Comparison of ENCODE assay signal across 8 cellular contexts in genomic region chr5:2751592-2752021, GRCh38. TPM values are rescaled to one million over a fixed set of nuclear protein-coding genes. Genes with fewer than 3 reads are reported as not detected.
DNase-seq lines count a peak whose midpoint lies in the region; TF ChIP-seq lines count a peak whose summit lies in the region.

TSS of gene IRX2 (minus strand) at chr5:2751677. CDS start at chr5:2751413, 264 bp downstream.

- peaks cover 21% of the 10 kb centered on the region for H3K36me3 Mint-ChIP-seq in brain

- H3K27me3 ChIP-seq in iPS-20b (ENCODE audit: insufficient read depth, low read length) (peaks cover 63% of the 10 kb centered on the region), testis (no peaks in the 10 kb centered on the region)

- no peak for TF ChIP-seq POLR2A in testis (IDR thresholded peaks at IDR 0.05)

- peaks cover 56% of the 10 kb centered on the region for H3K4me1 Mint-ChIP-seq in brain

- DNase-seq in AG08396 (ENCODE audit: low spot score) (peak; percentile 83), NCI-H1105 (lab: John Stamatoyannopoulos, UW) (peak; percentile 94), testis (peak; percentile 86), NAMALWA (ENCODE audit: low spot score) (no peak), NOMO-1 treated with DMSO at 0.1 percent for 48 hours (lab: John Stamatoyannopoulos, UW; ENCODE audit: unreplicated experiment) (no peak)
- no peak for DNase-seq in effector CD4-positive, alpha-beta T cell

- H3K4me3 ChIP-seq in iPS-20b (ENCODE audit: low read length) = peak within 1 kb of the TSS; percentile 85
- peak within 1 kb of the TSS; percentile 31 to 45 for H3K4me3 ChIP-seq in testis

- peak within 1 kb of the TSS; percentile 71 for H3K27ac ChIP-seq in iPS-20b (ENCODE audit: low read length)
- H3K27ac ChIP-seq in testis = no peak within 1 kb of the TSS

- H3K36me3 ChIP-seq in iPS-20b (ENCODE audit: insufficient read depth, low read depth, low read length) (peaks cover 24% of the 10 kb centered on the region), testis (ENCODE audit: low read depth, missing control alignments) (no peaks in the 10 kb centered on the region)

- peak within 1 kb of the TSS in 2 of 5 experiments; percentile 91 to 96 for H3K27ac Mint-ChIP-seq in brain

- H3K4me3 Mint-ChIP-seq in brain = peak within 1 kb of the TSS; percentile 61 to 92 (median 89)

- TF ChIP-seq CTCF in brain (conservative IDR thresholded peaks at IDR 0.05) (no peak), testis (IDR thresholded peaks at IDR 0.05) (no peak)

- H3K27me3 Mint-ChIP-seq in brain = peaks cover 81% of the 10 kb centered on the region

- peaks cover 6% of the 10 kb centered on the region; the same call in 1 of the 2 replicates for H3K4me1 ChIP-seq in iPS-20b (ENCODE audit: insufficient read depth, low read length)
- peaks cover 8% of the 10 kb centered on the region for H3K4me1 ChIP-seq in testis

- H3K9ac ChIP-seq in iPS-20b (ENCODE audit: low read depth, low read length) = peak within 1 kb of the TSS; percentile 96

- peaks cover 3 to 11% (median 8%) of the 10 kb centered on the region in 5 experiments for H3K9me3 Mint-ChIP-seq in brain

- H3K9me3 ChIP-seq in iPS-20b (ENCODE audit: insufficient read depth, low read depth, low read length) = no peaks in the 10 kb centered on the region
- H3K9me3 ChIP-seq in testis = no peaks in the 10 kb centered on the region

- intact Hi-C loops in testis (cut with DNase I; ENCODE audit: low total_unique reads) = no loop called here

- 1% methylated on average over 51 of the region's 53 CpGs; no CpG with 5 or more reads in 1 of the 2 donors for WGBS in testis, 2 donors

RNA-seq across cellular contexts. Expression of gene IRX2, which starts in this region (rescaled TPM):
- polyA plus RNA-seq in brain (ENCODE audit: insufficient read depth, low read depth, low replicate concordance) (10.3 TPM), testis (ENCODE audit: insufficient read depth, low read depth, low replicate concordance) (2.8 TPM)
- total RNA-seq in testis = 10 to 100 TPM in 1 of 2 donors, 1 to 10 TPM in 1; 9.1 to 15.1 TPM

Comparison
In these comparisons a context has a peak if more than half of its experiments do, and no peak if none do; other contexts are left out.
1. DNase-seq: peak in AG08396 (single experiment), NCI-H1105 (single experiment) and testis (single experiment); none in NAMALWA (single experiment), NOMO-1 treated with DMSO at 0.1 percent for 48 hours (single experiment) and effector CD4-positive, alpha-beta T cell (single experiment).